10 cellular contexts compared by ENCODE assay signal in genomic region chr16:87778476-87778829, GRCh38. TPM values are rescaled to one million over a fixed set of nuclear protein-coding genes. Genes with fewer than 3 reads are reported as not detected.
DNase-seq lines count a peak whose midpoint lies in the region; ATAC-seq, FAIRE-seq and TF ChIP-seq lines count a peak whose summit lies in the region.
"Had no signal": no experiment of that assay in that cellular context is flagged by ENCODE, and none has a peak within 500 bp of the region (broad histone marks: within the 10 kb centered on the region; RNA-seq: fewer than 3 reads in every experiment).

No MANE protein-coding gene starts in this region.

- H3K4me1 Mint-ChIP-seq in activated T-cell treated with anti-CD3 and anti-CD28 coated beads, Interleukin-2, amount 50 U/mL, for 24 hours (ENCODE audit: low read depth), result peaks cover 58% of the 10 kb centered on the region
- H3K4me1 Mint-ChIP-seq in stimulated activated effector memory CD8-positive, alpha-beta T cell treated with anti-CD3 and anti-CD28 coated beads, Interleukin-12 subunit alpha, Interleukin-12 subunit beta, amount 100 ng/mL, for 72 hours, result peaks cover 39% of the 10 kb centered on the region

- no peaks in the 10 kb centered on the region for H3K9me1 ChIP-seq in endothelial cell of umbilical vein (replicated peaks; ENCODE audit: control insufficient read depth, extremely low read depth, insufficient read depth, low read length)

- H3K27ac ChIP-seq in SJSA1 (peak overlapping the region; percentile 49), endothelial cell of umbilical vein (ENCODE audit: insufficient read depth, low read depth, low read length) (peak overlapping the region; percentile 79)
- H3K27ac ChIP-seq: ascending aorta had no signal

- H3K27me3 ChIP-seq in SJSA1 (replicated peaks) (no peaks in the 10 kb centered on the region), endothelial cell of umbilical vein (ENCODE audit: control insufficient read depth in 2 of 2, insufficient read depth in 2 of 2, low read length in 2 of 2) (no peaks in the 10 kb centered on the region)
- H3K27me3 ChIP-seq: ascending aorta had no signal

- no peaks in the 10 kb centered on the region for H4K20me1 ChIP-seq in endothelial cell of umbilical vein (replicated peaks; ENCODE audit: control insufficient read depth, extremely low read depth, insufficient read depth, low read length)

- peak overlapping the region; percentile 99 for H3K27ac Mint-ChIP-seq in activated T-cell treated with anti-CD3 and anti-CD28 coated beads, Interleukin-2, amount 50 U/mL, for 24 hours
- peak overlapping the region; percentile 99 for H3K27ac Mint-ChIP-seq in stimulated activated effector memory CD8-positive, alpha-beta T cell treated with anti-CD3 and anti-CD28 coated beads, Interleukin-12 subunit alpha, Interleukin-12 subunit beta, amount 100 ng/mL, for 72 hours

- H3K4me1 ChIP-seq in SJSA1 (replicated peaks), result peaks cover 37% of the 10 kb centered on the region
- H3K4me1 ChIP-seq in endothelial cell of umbilical vein (ENCODE audit: control insufficient read depth, extremely low read depth, insufficient read depth, low read length), result peaks cover 22% of the 10 kb centered on the region

- no peak for ATAC-seq in stimulated activated effector memory CD8-positive, alpha-beta T cell treated with anti-CD3 and anti-CD28 coated beads, Interleukin-12 subunit alpha, Interleukin-12 subunit beta, amount 100 ng/mL, for 72 hours

- H3K4me2 ChIP-seq in endothelial cell of umbilical vein (ENCODE audit: insufficient read depth, low read length), result no peak overlapping the region

- FAIRE-seq in endothelial cell of umbilical vein (lab: Jason Lieb, UNC), result no peak

- POLR2A ChIA-PET in endothelial cell of umbilical vein (lab: Charles Lee), result interaction anchor here (0.6 to 2.9 kb wide), 6 partner anchors 13 to 93 kb away, joined by 3 to 26 read pairs (median 8); partner anchors contain the start of genes KLHDC4 and SLC7A5

- peak; percentile 60 for DNase-seq in activated T-cell treated with anti-CD3 and anti-CD28 coated beads, Interleukin-2, amount 50 U/mL, for 24 hours
- DNase-seq in activated T-cell treated with anti-CD3 and anti-CD28 coated beads for 4 hours (no peak), SJSA1 (ENCODE audit: low read depth in 1 of 2, low spot score in 2 of 2) (no peak), endothelial cell of umbilical vein (ENCODE audit: low read depth, low spot score) (no peak), kidney tubule cell (ENCODE audit: low spot score) (no peak), C1 segment of cervical spinal cord (lab: John Stamatoyannopoulos, UW) (no peak), medulla oblongata (ENCODE audit: extremely low spot score) (no peak)
- peak in 1 of 2 donors; percentile 13 for DNase-seq in stimulated activated effector memory CD8-positive, alpha-beta T cell treated with anti-CD3 and anti-CD28 coated beads, Interleukin-12 subunit alpha, Interleukin-12 subunit beta, amount 100 ng/mL, for 72 hours (ENCODE audit: low spot score in 2 of 2)

- no peak for TF ChIP-seq POLR2A in endothelial cell of umbilical vein (IDR thresholded peaks at IDR 0.05; ENCODE audit: low read depth, low read length)

- no TSS peak for BruUV-seq in endothelial cell of umbilical vein (replicated peaks; lab: Mats Ljungman, UMichigan)

- H3K4me3 ChIP-seq in SJSA1 (no peak overlapping the region), endothelial cell of umbilical vein (replicated peaks in 1 of 3; ENCODE audit: insufficient read depth in 1 of 3, low read depth in 1 of 3, low read length in 3 of 3) (no peak overlapping the region)
- H3K4me3 ChIP-seq: ascending aorta had no signal

- no peaks in the 10 kb centered on the region for H3K27me3 Mint-ChIP-seq in activated T-cell treated with anti-CD3 and anti-CD28 coated beads, Interleukin-2, amount 50 U/mL, for 24 hours
- H3K27me3 Mint-ChIP-seq: CD4-positive, alpha-beta T cell had no signal

- H2AFZ ChIP-seq in endothelial cell of umbilical vein (ENCODE audit: low read depth, low read length), result no peak overlapping the region

- CTCF ChIA-PET in endothelial cell of umbilical vein (lab: Charles Lee), result interaction anchor here (0.6 to 6.8 kb wide), 47 partner anchors 9 to 784 kb away, joined by 3 to 470 read pairs (median 6); partner anchors contain the start of genes BANP, KLHDC4 and SLC7A5

- TF ChIP-seq CTCF in endothelial cell of umbilical vein (IDR thresholded peaks at IDR 0.05; ENCODE audit: extremely low read depth in 1 of 2, insufficient read depth in 1 of 2, low read depth in 1 of 2, low read length in 2 of 2), result no peak

- H3K9ac ChIP-seq in endothelial cell of umbilical vein (replicated peaks; ENCODE audit: extremely low read depth, insufficient read depth, low read length), result peak overlapping the region; percentile 44

- intact Hi-C loops in endothelial cell of umbilical vein (cut with micrococcal nuclease), result loop anchor here (2.0 to 5.0 kb wide), 4 partner anchors 28 to 174 kb away; partner anchors contain the start of gene BANP

- H3K9me3 ChIP-seq in SJSA1 (replicated peaks) (no peaks in the 10 kb centered on the region), endothelial cell of umbilical vein (replicated peaks; ENCODE audit: control insufficient read depth, insufficient read depth, low read length) (no peaks in the 10 kb centered on the region)
- H3K9me3 ChIP-seq: ascending aorta had no signal

- H3K4me3 Mint-ChIP-seq in activated T-cell treated with anti-CD3 and anti-CD28 coated beads, Interleukin-2, amount 50 U/mL, for 24 hours, result peak overlapping the region; percentile 76
- peak overlapping the region; percentile 81 for H3K4me3 Mint-ChIP-seq in stimulated activated effector memory CD8-positive, alpha-beta T cell treated with anti-CD3 and anti-CD28 coated beads, Interleukin-12 subunit alpha, Interleukin-12 subunit beta, amount 100 ng/mL, for 72 hours

- no peaks in the 10 kb centered on the region for H3K9me3 Mint-ChIP-seq in activated T-cell treated with anti-CD3 and anti-CD28 coated beads, Interleukin-2, amount 50 U/mL, for 24 hours
- no peaks in the 10 kb centered on the region for H3K9me3 Mint-ChIP-seq in stimulated activated effector memory CD8-positive, alpha-beta T cell treated with anti-CD3 and anti-CD28 coated beads, Interleukin-12 subunit alpha, Interleukin-12 subunit beta, amount 100 ng/mL, for 72 hours
- H3K9me3 Mint-ChIP-seq: CD4-positive, alpha-beta T cell had no signal

- H3K36me3 Mint-ChIP-seq in activated T-cell treated with anti-CD3 and anti-CD28 coated beads, Interleukin-2, amount 50 U/mL, for 24 hours (ENCODE audit: low read depth), result peaks cover 1% of the 10 kb centered on the region
- H3K36me3 Mint-ChIP-seq in stimulated activated effector memory CD8-positive, alpha-beta T cell treated with anti-CD3 and anti-CD28 coated beads, Interleukin-12 subunit alpha, Interleukin-12 subunit beta, amount 100 ng/mL, for 72 hours, result peaks cover 14% of the 10 kb centered on the region

- H3K79me2 ChIP-seq in endothelial cell of umbilical vein (ENCODE audit: control insufficient read depth, insufficient read depth, low read length), result no peaks in the 10 kb centered on the region

- no peaks in the 10 kb centered on the region for H3K36me3 ChIP-seq in SJSA1
- no peaks in the 10 kb centered on the region for H3K36me3 ChIP-seq in endothelial cell of umbilical vein (ENCODE audit: control insufficient read depth in 2 of 2, extremely low read depth in 1 of 2, insufficient read depth in 2 of 2, low read length in 2 of 2)
- H3K36me3 ChIP-seq: ascending aorta had no signal

- dilution Hi-C loops in endothelial cell of umbilical vein (cut with MboI; ENCODE audit: extremely low pct_ligation_motif_present, low sequenced_read_pairs), result no loop called here

TF ChIP-seq in endothelial cell of umbilical vein, 7 proteins besides CTCF, POLR2A, EP300 and RAD21:
- TF ChIP-seq GATA2 (IDR thresholded peaks at IDR 0.05; ENCODE audit: insufficient read depth, insufficient read length, low read depth, low read length) (no peak), MYC (IDR thresholded peaks at IDR 0.05; ENCODE audit: low read depth, low read length) (no peak), EZH2 (IDR thresholded peaks at IDR 0.05; ENCODE audit: borderline replicate concordance, low read depth, low read length, severe bottlenecking) (no peak), JUN (IDR thresholded peaks at IDR 0.05; ENCODE audit: borderline replicate concordance, insufficient read depth, insufficient read length, low read depth) (no peak), FOS (IDR thresholded peaks at IDR 0.05; ENCODE audit: borderline replicate concordance, insufficient read depth, low read length) (no peak), POLR2AphosphoS5 (IDR thresholded peaks at IDR 0.05; ENCODE audit: insufficient read depth, low read depth, low read length) (no peak)
- TF ChIP-seq, protein P1, sequence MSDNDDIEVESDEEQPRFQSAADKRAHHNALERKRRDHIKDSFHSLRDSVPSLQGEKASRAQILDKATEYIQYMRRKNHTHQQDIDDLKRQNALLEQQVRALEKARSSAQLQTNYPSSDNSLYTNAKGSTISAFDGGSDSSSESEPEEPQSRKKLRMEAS (IDR thresholded peaks at IDR 0.05; ENCODE audit: insufficient read depth, insufficient read length), result no peak

RNA-seq across cellular contexts. Expression of gene KLHDC4, which starts 12.7 kb away (rescaled TPM):
- 19.5 and 21.2 TPM in 2 replicates for total RNA-seq in SJSA1 (2014; rRNA removed; shearing (Covaris generic))
- total RNA-seq in endothelial cell of umbilical vein, result 46.2 and 46.7 TPM in 2 replicates
- 24.7 and 25.9 TPM in 2 replicates for polyA plus RNA-seq in endothelial cell of umbilical vein
- 21.3 and 24.8 TPM in 2 replicates for polyA plus RNA-seq in endothelial cell of umbilical vein (2011; cell fraction: cytosol; rRNA removed)
- polyA plus RNA-seq in endothelial cell of umbilical vein (2011; cell fraction: nucleus; rRNA removed), result 107 and 108 TPM in 2 replicates
- polyA plus RNA-seq in endothelial cell of umbilical vein (2012), result 27.8 and 31.8 TPM in 2 replicates
- 26.7 and 37.8 TPM in 2 replicates for polyA minus RNA-seq in endothelial cell of umbilical vein
- 21.0 TPM for polyA minus RNA-seq in endothelial cell of umbilical vein (2011; cell fraction: cytosol; rRNA and poly(A)+ RNA removed)
- polyA minus RNA-seq in endothelial cell of umbilical vein (2011; cell fraction: nucleus; rRNA and poly(A)+ RNA removed), result 46.8 and 65.8 TPM in 2 replicates
